8 cellular contexts compared by ENCODE assay signal in genomic region chr10:86971146-86971991, GRCh38. TPM values are rescaled to one million over a fixed set of nuclear protein-coding genes. Genes with fewer than 3 reads are reported as not detected.
DNase-seq lines count a peak whose midpoint lies in the region; ATAC-seq, FAIRE-seq and TF ChIP-seq lines count a peak whose summit lies in the region.

No MANE protein-coding gene starts in this region.

- peak overlapping the region; percentile 77 for H3K27ac ChIP-seq in endothelial cell of umbilical vein (ENCODE audit: insufficient read depth, low read depth, low read length)

- peak overlapping the region; percentile 76 for H2AFZ ChIP-seq in endothelial cell of umbilical vein (ENCODE audit: low read depth, low read length)

- CTCF ChIA-PET in endothelial cell of umbilical vein (lab: Charles Lee) = interaction anchor here (0.6 to 6.4 kb wide), 4 partner anchors 11 to 121 kb away, joined by 3 to 110 read pairs (median 14); partner anchors contain the start of genes MMRN2 and SNCG

- BruUV-seq in endothelial cell of umbilical vein (replicated peaks; lab: Mats Ljungman, UMichigan) = TSS peak; percentile 11

- H3K79me2 ChIP-seq in endothelial cell of umbilical vein (ENCODE audit: control insufficient read depth, insufficient read depth, low read length) = no peaks in the 10 kb centered on the region

- POLR2A ChIA-PET in endothelial cell of umbilical vein (lab: Charles Lee) = no interaction called here

- H3K9ac ChIP-seq in endothelial cell of umbilical vein (replicated peaks; ENCODE audit: extremely low read depth, insufficient read depth, low read length) (peak overlapping the region; percentile 81), mucosa of stomach (ENCODE audit: low read length) (peak overlapping the region; percentile 82)

- H3K36me3 ChIP-seq in endothelial cell of umbilical vein (ENCODE audit: control insufficient read depth in 2 of 2, extremely low read depth in 1 of 2, insufficient read depth in 2 of 2, low read length in 2 of 2) (no peaks in the 10 kb centered on the region), mucosa of stomach (ENCODE audit: control insufficient read depth, insufficient read depth, low read length) (no peaks in the 10 kb centered on the region)

- H3K27me3 ChIP-seq in endothelial cell of umbilical vein (ENCODE audit: control insufficient read depth in 2 of 2, insufficient read depth in 2 of 2, low read length in 2 of 2) (no peaks in the 10 kb centered on the region), mucosa of stomach (ENCODE audit: control insufficient read depth, insufficient read depth, low read length) (peaks cover 30% of the 10 kb centered on the region)

- peak; percentile 91 for FAIRE-seq in GM18507 (lab: Jason Lieb, UNC)
- peak; percentile 67 for FAIRE-seq in endothelial cell of umbilical vein (lab: Jason Lieb, UNC)

- TF ChIP-seq POLR2A in endothelial cell of umbilical vein (IDR thresholded peaks at IDR 0.05; ENCODE audit: low read depth, low read length) = no peak

- H3K4me2 ChIP-seq in endothelial cell of umbilical vein (ENCODE audit: insufficient read depth, low read length) = peak overlapping the region; percentile 74

- H3K9me1 ChIP-seq in endothelial cell of umbilical vein (replicated peaks; ENCODE audit: control insufficient read depth, extremely low read depth, insufficient read depth, low read length) = no peaks in the 10 kb centered on the region

- dilution Hi-C loops in endothelial cell of umbilical vein (cut with MboI; ENCODE audit: extremely low pct_ligation_motif_present, low sequenced_read_pairs) = no loop called here

- H3K4me1 ChIP-seq in endothelial cell of umbilical vein (ENCODE audit: control insufficient read depth, extremely low read depth, insufficient read depth, low read length) (peaks cover 48% of the 10 kb centered on the region), mucosa of stomach (ENCODE audit: control insufficient read depth, insufficient read depth, low read length) (peaks cover 64% of the 10 kb centered on the region)

- no peaks in the 10 kb centered on the region for H3K9me3 ChIP-seq in endothelial cell of umbilical vein (replicated peaks; ENCODE audit: control insufficient read depth, insufficient read depth, low read length)
- H3K9me3 ChIP-seq in mucosa of stomach (ENCODE audit: control insufficient read depth, low read length) = no peaks in the 10 kb centered on the region

- peak; percentile 78 for ATAC-seq in HG02678 (IDR thresholded peaks at IDR 0.05; ENCODE audit: unreplicated experiment)

- H4K20me1 ChIP-seq in endothelial cell of umbilical vein (replicated peaks; ENCODE audit: control insufficient read depth, extremely low read depth, insufficient read depth, low read length) = no peaks in the 10 kb centered on the region

- H3K4me3 ChIP-seq in endothelial cell of umbilical vein (replicated peaks in 1 of 3; ENCODE audit: insufficient read depth in 1 of 3, low read depth in 1 of 3, low read length in 3 of 3) (peak overlapping the region in 2 of 3 experiments; percentile 47 to 48), mucosa of stomach (ENCODE audit: low read length) (peak overlapping the region; percentile 44)

- DNase-seq in GM18507 (ENCODE audit: extremely low spot score, insufficient read length, low read depth) = peak; percentile 72
- peak; percentile 88 for DNase-seq in NCI-H226
- DNase-seq in activated CD8-positive, alpha-beta memory T cell treated with anti-CD3 and anti-CD28 coated beads, Interleukin-2, amount 50 U/mL, for 24 hours (ENCODE audit: extremely low read depth) = peak; percentile 56
- peak; percentile 73 for DNase-seq in endothelial cell of umbilical vein (ENCODE audit: low read depth, low spot score)
- DNase-seq in stimulated activated CD8-positive, alpha-beta memory T cell treated with anti-CD3 and anti-CD28 coated beads, Interleukin-7, amount 100 ng/mL, for 1 hour (ENCODE audit: low read depth in 2 of 2) = peak; percentile 79 to 87
- no peak for DNase-seq in middle frontal gyrus (ENCODE audit: extremely low spot score, low spot score)

- no peak for TF ChIP-seq CTCF in endothelial cell of umbilical vein (IDR thresholded peaks at IDR 0.05; ENCODE audit: extremely low read depth in 1 of 2, insufficient read depth in 1 of 2, low read depth in 1 of 2, low read length in 2 of 2)

- intact Hi-C loops in endothelial cell of umbilical vein (cut with micrococcal nuclease) = loop anchor here (2.0 to 5.0 kb wide), 3 partner anchors 15 to 691 kb away; partner anchors contain the start of genes GLUD1, MMRN2 and SHLD2

TF ChIP-seq in endothelial cell of umbilical vein, 7 proteins besides CTCF, POLR2A, EP300 and RAD21:
- TF ChIP-seq POLR2AphosphoS5 (IDR thresholded peaks at IDR 0.05; ENCODE audit: insufficient read depth, low read depth, low read length) (peak; percentile 71), FOS (IDR thresholded peaks at IDR 0.05; ENCODE audit: borderline replicate concordance, insufficient read depth, low read length) (peak; percentile 85), MAX (IDR thresholded peaks at IDR 0.05; ENCODE audit: insufficient read depth, insufficient read length) (peak; percentile 58), GATA2 (IDR thresholded peaks at IDR 0.05; ENCODE audit: insufficient read depth, insufficient read length, low read depth, low read length) (no peak)

RNA-seq across cellular contexts. Expression of gene ADIRF, which starts 3.1 kb away (rescaled TPM):
- total RNA-seq in endothelial cell of umbilical vein = 2.8 and 4.4 TPM in 2 replicates
- 3.7 and 10.9 TPM in 2 replicates for polyA plus RNA-seq in endothelial cell of umbilical vein
- 4.3 and 4.6 TPM in 2 replicates for polyA plus RNA-seq in endothelial cell of umbilical vein (2011; cell fraction: cytosol; rRNA removed)
- polyA plus RNA-seq in endothelial cell of umbilical vein (2011; cell fraction: nucleus; rRNA removed) = 1.1 and 2.3 TPM in 2 replicates
- 37.9 and 46.9 TPM in 2 replicates for polyA plus RNA-seq in endothelial cell of umbilical vein (2012)
- 0.92 and 1.7 TPM in 2 replicates for polyA minus RNA-seq in endothelial cell of umbilical vein
- not detected for polyA minus RNA-seq in endothelial cell of umbilical vein (2011; cell fraction: cytosol; rRNA and poly(A)+ RNA removed)
- 1.2 TPM in 1 of 2 replicates, not detected in the other for polyA minus RNA-seq in endothelial cell of umbilical vein (2011; cell fraction: nucleus; rRNA and poly(A)+ RNA removed)

RNA-seq across cellular contexts. Expression of gene SNCG, which starts 13.0 kb away (rescaled TPM):
- total RNA-seq in endothelial cell of umbilical vein = 30.5 and 31.4 TPM in 2 replicates
- 50.6 and 60.8 TPM in 2 replicates for polyA plus RNA-seq in endothelial cell of umbilical vein
- polyA plus RNA-seq in endothelial cell of umbilical vein (2011; cell fraction: cytosol; rRNA removed) = 87.4 and 89.6 TPM in 2 replicates
- 43.1 and 43.7 TPM in 2 replicates for polyA plus RNA-seq in endothelial cell of umbilical vein (2011; cell fraction: nucleus; rRNA removed)
- polyA plus RNA-seq in endothelial cell of umbilical vein (2012) = 79.1 and 90.4 TPM in 2 replicates
- 10.3 and 10.6 TPM in 2 replicates for polyA minus RNA-seq in endothelial cell of umbilical vein
- polyA minus RNA-seq in endothelial cell of umbilical vein (2011; cell fraction: cytosol; rRNA and poly(A)+ RNA removed) = 3.9 TPM
- 3.9 and 7.0 TPM in 2 replicates for polyA minus RNA-seq in endothelial cell of umbilical vein (2011; cell fraction: nucleus; rRNA and poly(A)+ RNA removed)

RNA-seq across cellular contexts. Expression of gene MMRN2, which starts 14.0 kb away (rescaled TPM):
- total RNA-seq in endothelial cell of umbilical vein = 169 TPM in 2 replicates
- polyA plus RNA-seq in endothelial cell of umbilical vein = 143 and 154 TPM in 2 replicates
- 139 and 140 TPM in 2 replicates for polyA plus RNA-seq in endothelial cell of umbilical vein (2011; cell fraction: cytosol; rRNA removed)
- 125 and 134 TPM in 2 replicates for polyA plus RNA-seq in endothelial cell of umbilical vein (2011; cell fraction: nucleus; rRNA removed)
- 160 and 182 TPM in 2 replicates for polyA plus RNA-seq in endothelial cell of umbilical vein (2012)
- 212 and 222 TPM in 2 replicates for polyA minus RNA-seq in endothelial cell of umbilical vein
- polyA minus RNA-seq in endothelial cell of umbilical vein (2011; cell fraction: cytosol; rRNA and poly(A)+ RNA removed) = not detected
- polyA minus RNA-seq in endothelial cell of umbilical vein (2011; cell fraction: nucleus; rRNA and poly(A)+ RNA removed) = 64.9 and 76.6 TPM in 2 replicates

RNA-seq across cellular contexts. Expression of gene FAM25A, which starts 48.7 kb away (rescaled TPM):
- not detected in 2 replicates for total RNA-seq in endothelial cell of umbilical vein
- polyA plus RNA-seq in endothelial cell of umbilical vein = not detected in 2 replicates
- polyA plus RNA-seq in endothelial cell of umbilical vein (2011; cell fraction: cytosol; rRNA removed) = not detected in 2 replicates
- not detected in 2 replicates for polyA plus RNA-seq in endothelial cell of umbilical vein (2011; cell fraction: nucleus; rRNA removed)
- polyA plus RNA-seq in endothelial cell of umbilical vein (2012) = not detected in 2 replicates
- not detected in 2 replicates for polyA minus RNA-seq in endothelial cell of umbilical vein
- polyA minus RNA-seq in endothelial cell of umbilical vein (2011; cell fraction: cytosol; rRNA and poly(A)+ RNA removed) = not detected
- polyA minus RNA-seq in endothelial cell of umbilical vein (2011; cell fraction: nucleus; rRNA and poly(A)+ RNA removed) = not detected in 2 replicates
